Comparison of ENCODE assay signal across 8 cellular contexts in the genomic region with DNA sequence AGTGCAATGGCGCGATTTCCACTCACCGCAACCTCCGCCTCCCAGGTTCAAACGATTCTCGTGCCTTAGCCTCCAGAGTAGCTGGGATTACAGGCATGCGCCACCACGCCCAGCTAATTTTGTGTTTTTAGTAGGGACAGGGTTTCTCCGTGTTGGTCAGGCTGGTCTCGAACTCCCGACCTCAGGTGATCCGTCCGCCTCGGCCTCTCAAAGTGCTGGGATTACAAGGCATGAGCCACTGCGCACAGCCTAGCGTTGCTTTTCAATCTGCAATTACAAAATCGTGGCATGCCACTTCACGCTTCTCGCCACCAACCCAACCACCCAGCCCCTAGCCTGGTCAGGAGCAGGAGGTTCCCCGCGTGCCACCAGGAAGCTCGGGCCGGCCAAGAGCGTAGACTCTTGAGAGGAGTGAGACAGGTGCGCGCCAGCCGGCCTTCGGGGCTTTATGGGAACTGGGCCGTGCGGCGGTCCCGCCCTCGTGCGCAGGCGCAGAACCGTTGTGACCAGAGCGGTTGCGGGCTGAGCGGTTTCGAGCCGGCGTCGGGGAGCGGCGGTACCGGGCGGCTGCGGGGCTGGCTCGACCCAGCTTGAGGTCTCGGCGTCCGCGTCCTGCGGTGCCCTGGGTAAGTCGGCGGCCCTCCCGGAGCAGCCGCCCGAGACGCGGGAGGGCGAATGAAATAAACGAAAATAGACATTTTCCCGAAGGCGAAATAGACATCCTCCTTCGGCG. TPM values are rescaled to one million over a fixed set of nuclear protein-coding genes. Genes with fewer than 3 reads are reported as not detected.
DNase-seq lines count a peak whose midpoint lies in the region; ATAC-seq and TF ChIP-seq lines count a peak whose summit lies in the region.

A gene (plus strand): TSS at position 500 of the 733 bp plus-strand sequence. CDS start 530 bp downstream, outside the sequence.

- CTCF ChIA-PET in HEK293 (lab: Yijun Ruan, JAX): interaction anchor here (0.6 to 0.8 kb wide), 3 partner anchors 41 to 512 kb away, joined by 3 to 4 read pairs (median 3); no protein-coding TSS in a partner anchor

- H3K36me3 ChIP-seq in HEK293 (ENCODE audit: control insufficient read depth in 2 of 2, insufficient read depth in 1 of 2, low read length in 2 of 2) (no peaks in the 10 kb centered on the region), colonic mucosa (no peaks in the 10 kb centered on the region)

- peak within 1 kb of the TSS; percentile 82 for H3K4me3 ChIP-seq in HEK293 (ENCODE audit: low read depth, low read length)
- H3K4me3 ChIP-seq in colonic mucosa: peak within 1 kb of the TSS; percentile 95

- ATAC-seq in GM21367 (IDR thresholded peaks at IDR 0.05; ENCODE audit: unreplicated experiment): no peak

- H3K4me1 ChIP-seq in HEK293 (ENCODE audit: control insufficient read depth, insufficient read depth, low read length) (peaks cover 6% of the 10 kb centered on the region; the same call in 1 of the 2 replicates), colonic mucosa (no peaks in the 10 kb centered on the region)

- H3K27ac ChIP-seq in HEK293 (ENCODE audit: extremely low read depth, low read depth, low read length): peak within 1 kb of the TSS; percentile 39; the same call in 1 of the 2 replicates
- H3K27ac ChIP-seq in colonic mucosa: peak within 1 kb of the TSS; percentile 13
- H3K27ac ChIP-seq in layer of hippocampus (ENCODE audit: low read depth, low read length): peak within 1 kb of the TSS; percentile 71

- no peaks in the 10 kb centered on the region for H3K9me3 ChIP-seq in HEK293 (ENCODE audit: control insufficient read depth, insufficient read depth, low read depth, low read length)
- no peaks in the 10 kb centered on the region for H3K9me3 ChIP-seq in colonic mucosa

- intact Hi-C loops in colonic mucosa (cut with DNase I): no loop called here

- peak within 1 kb of the TSS; percentile 68 to 73 for H3K9ac ChIP-seq in colonic mucosa (ENCODE audit: low read depth in 2 of 2, low read length in 2 of 2)

- POLR2A ChIA-PET in HEK293 (lab: Yijun Ruan, JAX): interaction anchor here (0.6 to 1.1 kb wide), 3 partner anchors 15 to 78 kb away, joined by 3 to 8 read pairs (median 4); no protein-coding TSS in a partner anchor

- DNase-seq in CMK (ENCODE audit: low read depth): peak; percentile 36
- peak; percentile 87 for DNase-seq in NCI-H2227 treated with DMSO at 0.1 percent for 48 hours (lab: John Stamatoyannopoulos, UW)
- DNase-seq in activated CD4-positive, alpha-beta T cell treated with anti-CD3 and anti-CD28 coated beads for 4 hours: peak; percentile 69 to 82
- peak; percentile 92 for DNase-seq in colonic mucosa
- DNase-seq in stimulated activated CD4-positive, alpha-beta T cell treated with anti-CD3 and anti-CD28 coated beads, Interleukin-1b, Interleukin-23, amount 100 ng/mL, for 1 hour (ENCODE audit: low read depth in 2 of 2): peak; percentile 56 to 60

- no peak for TF ChIP-seq CTCF in HEK293 (tag by site-specific recombination; IDR thresholded peaks at IDR 0.05)
- no peak for TF ChIP-seq CTCF in colonic mucosa (IDR thresholded peaks at IDR 0.05)

- H3K27me3 ChIP-seq in colonic mucosa (no peaks in the 10 kb centered on the region), layer of hippocampus (ENCODE audit: control insufficient read depth, insufficient read depth, low read length) (no peaks in the 10 kb centered on the region)

TF ChIP-seq in HEK293, 187 proteins besides CTCF, POLR2A, EP300 and RAD21 (continues in another document):
- TF ChIP-seq SP2 (tag by site-specific recombination; IDR thresholded peaks at IDR 0.05): peak; percentile 50; the same call in 1 of the 2 replicates
- TF ChIP-seq ZNF76 (tag by site-specific recombination; IDR thresholded peaks at IDR 0.05; ENCODE audit: borderline replicate concordance, low read depth): peak; percentile 59; the same call in 1 of the 2 replicates
- no peak for TF ChIP-seq TRIM28 (IDR thresholded peaks at IDR 0.05; ENCODE audit: borderline replicate concordance, low read length)
- TF ChIP-seq, protein P1, sequence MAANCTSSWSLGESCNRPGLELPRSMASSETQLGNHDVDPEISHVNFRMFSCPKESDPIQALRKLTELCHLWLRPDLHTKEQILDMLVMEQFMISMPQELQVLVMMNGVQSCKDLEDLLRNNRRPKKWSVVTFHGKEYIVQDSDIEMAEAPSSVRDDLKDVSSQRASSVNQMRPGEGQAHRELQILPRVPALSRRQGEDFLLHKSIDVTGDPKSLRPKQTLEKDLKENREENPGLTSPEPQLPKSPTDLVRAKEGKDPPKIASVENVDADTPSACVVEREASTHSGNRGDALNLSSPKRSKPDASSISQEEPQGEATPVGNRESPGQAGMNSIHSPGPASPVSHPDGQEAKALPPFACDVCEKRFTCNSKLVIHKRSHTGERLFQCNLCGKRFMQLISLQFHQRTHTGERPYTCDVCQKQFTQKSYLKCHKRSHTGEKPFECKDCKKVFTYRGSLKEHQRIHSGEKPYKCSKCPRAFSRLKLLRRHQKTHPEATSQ (tag by site-specific recombination; IDR thresholded peaks at IDR 0.05): no peak
- TF ChIP-seq, protein P2, sequence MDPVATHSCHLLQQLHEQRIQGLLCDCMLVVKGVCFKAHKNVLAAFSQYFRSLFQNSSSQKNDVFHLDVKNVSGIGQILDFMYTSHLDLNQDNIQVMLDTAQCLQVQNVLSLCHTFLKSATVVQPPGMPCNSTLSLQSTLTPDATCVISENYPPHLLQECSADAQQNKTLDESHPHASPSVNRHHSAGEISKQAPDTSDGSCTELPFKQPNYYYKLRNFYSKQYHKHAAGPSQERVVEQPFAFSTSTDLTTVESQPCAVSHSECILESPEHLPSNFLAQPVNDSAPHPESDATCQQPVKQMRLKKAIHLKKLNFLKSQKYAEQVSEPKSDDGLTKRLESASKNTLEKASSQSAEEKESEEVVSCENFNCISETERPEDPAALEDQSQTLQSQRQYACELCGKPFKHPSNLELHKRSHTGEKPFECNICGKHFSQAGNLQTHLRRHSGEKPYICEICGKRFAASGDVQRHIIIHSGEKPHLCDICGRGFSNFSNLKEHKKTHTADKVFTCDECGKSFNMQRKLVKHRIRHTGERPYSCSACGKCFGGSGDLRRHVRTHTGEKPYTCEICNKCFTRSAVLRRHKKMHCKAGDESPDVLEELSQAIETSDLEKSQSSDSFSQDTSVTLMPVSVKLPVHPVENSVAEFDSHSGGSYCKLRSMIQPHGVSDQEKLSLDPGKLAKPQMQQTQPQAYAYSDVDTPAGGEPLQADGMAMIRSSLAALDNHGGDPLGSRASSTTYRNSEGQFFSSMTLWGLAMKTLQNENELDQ (tag by site-specific recombination; IDR thresholded peaks at IDR 0.05; ENCODE audit: low read depth): no peak
- TF ChIP-seq KLF16 (tag by site-specific recombination; IDR thresholded peaks at IDR 0.05): no peak
- no peak for TF ChIP-seq ZNF169 (tag by site-specific recombination; IDR thresholded peaks at IDR 0.05)
- TF ChIP-seq, protein P3, sequence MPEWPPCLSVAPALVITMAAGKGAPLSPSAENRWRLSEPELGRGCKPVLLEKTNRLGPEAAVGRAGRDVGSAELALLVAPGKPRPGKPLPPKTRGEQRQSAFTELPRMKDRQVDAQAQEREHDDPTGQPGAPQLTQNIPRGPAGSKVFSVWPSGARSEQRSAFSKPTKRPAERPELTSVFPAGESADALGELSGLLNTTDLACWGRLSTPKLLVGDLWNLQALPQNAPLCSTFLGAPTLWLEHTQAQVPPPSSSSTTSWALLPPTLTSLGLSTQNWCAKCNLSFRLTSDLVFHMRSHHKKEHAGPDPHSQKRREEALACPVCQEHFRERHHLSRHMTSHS (tag by site-specific recombination; IDR thresholded peaks at IDR 0.05): no peak
- TF ChIP-seq ZNF514 (tag by site-specific recombination; IDR thresholded peaks at IDR 0.05): no peak
- no peak for TF ChIP-seq OSR2 (tag by site-specific recombination; IDR thresholded peaks at IDR 0.05)
- TF ChIP-seq, protein P4, sequence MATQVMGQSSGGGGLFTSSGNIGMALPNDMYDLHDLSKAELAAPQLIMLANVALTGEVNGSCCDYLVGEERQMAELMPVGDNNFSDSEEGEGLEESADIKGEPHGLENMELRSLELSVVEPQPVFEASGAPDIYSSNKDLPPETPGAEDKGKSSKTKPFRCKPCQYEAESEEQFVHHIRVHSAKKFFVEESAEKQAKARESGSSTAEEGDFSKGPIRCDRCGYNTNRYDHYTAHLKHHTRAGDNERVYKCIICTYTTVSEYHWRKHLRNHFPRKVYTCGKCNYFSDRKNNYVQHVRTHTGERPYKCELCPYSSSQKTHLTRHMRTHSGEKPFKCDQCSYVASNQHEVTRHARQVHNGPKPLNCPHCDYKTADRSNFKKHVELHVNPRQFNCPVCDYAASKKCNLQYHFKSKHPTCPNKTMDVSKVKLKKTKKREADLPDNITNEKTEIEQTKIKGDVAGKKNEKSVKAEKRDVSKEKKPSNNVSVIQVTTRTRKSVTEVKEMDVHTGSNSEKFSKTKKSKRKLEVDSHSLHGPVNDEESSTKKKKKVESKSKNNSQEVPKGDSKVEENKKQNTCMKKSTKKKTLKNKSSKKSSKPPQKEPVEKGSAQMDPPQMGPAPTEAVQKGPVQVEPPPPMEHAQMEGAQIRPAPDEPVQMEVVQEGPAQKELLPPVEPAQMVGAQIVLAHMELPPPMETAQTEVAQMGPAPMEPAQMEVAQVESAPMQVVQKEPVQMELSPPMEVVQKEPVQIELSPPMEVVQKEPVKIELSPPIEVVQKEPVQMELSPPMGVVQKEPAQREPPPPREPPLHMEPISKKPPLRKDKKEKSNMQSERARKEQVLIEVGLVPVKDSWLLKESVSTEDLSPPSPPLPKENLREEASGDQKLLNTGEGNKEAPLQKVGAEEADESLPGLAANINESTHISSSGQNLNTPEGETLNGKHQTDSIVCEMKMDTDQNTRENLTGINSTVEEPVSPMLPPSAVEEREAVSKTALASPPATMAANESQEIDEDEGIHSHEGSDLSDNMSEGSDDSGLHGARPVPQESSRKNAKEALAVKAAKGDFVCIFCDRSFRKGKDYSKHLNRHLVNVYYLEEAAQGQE (tag by site-specific recombination; IDR thresholded peaks at IDR 0.05): no peak
- TF ChIP-seq ZFP37 (tag by site-specific recombination; IDR thresholded peaks at IDR 0.05): no peak

RNA-seq across cellular contexts. Expression of the gene that starts here (rescaled TPM):
- 10 to 100 TPM; 32.5 to 71.7 TPM for total RNA-seq in colonic mucosa

Comparison
In these comparisons a context has a peak if more than half of its experiments do, and no peak if none do; other contexts are left out.
1. DNase-seq: peak in every context shown above with its lines; median percentile 92 in colonic mucosa; 87 in NCI-H2227 treated with DMSO at 0.1 percent for 48 hours; 76 in activated CD4-positive, alpha-beta T cell treated with anti-CD3 and anti-CD28 coated beads for 4 hours; 58 in stimulated activated CD4-positive, alpha-beta T cell treated with anti-CD3 and anti-CD28 coated beads, Interleukin-1b, Interleukin-23, amount 100 ng/mL, for 1 hour; 36 in CMK.
2. H3K27ac ChIP-seq: peak in every context shown above with its lines; median percentile 71 in layer of hippocampus; 39 in HEK293; 13 in colonic mucosa.